1 cellular context compared by ENCODE assay signal in genomic region chr4:1783970-1784369, GRCh38.
TF ChIP-seq lines count a peak whose summit lies in the region.

No MANE protein-coding gene starts in this region.

TF ChIP-seq in H1, 55 proteins besides CTCF, POLR2A, EP300 and RAD21:
- TF ChIP-seq BACH1 (IDR thresholded peaks at IDR 0.05; ENCODE audit: low read length) (no peak), BCL11A (IDR thresholded peaks at IDR 0.05; ENCODE audit: low read depth in 2 of 2, low read length in 2 of 2) (no peak), ATF3 (IDR thresholded peaks at IDR 0.05; ENCODE audit: insufficient read depth, low read depth, low read length) (no peak), GABPA (IDR thresholded peaks at IDR 0.05; ENCODE audit: borderline replicate concordance, insufficient read depth, low read length) (no peak), SP4 (IDR thresholded peaks at IDR 0.05; ENCODE audit: low read length) (no peak), NANOG (IDR thresholded peaks at IDR 0.05; ENCODE audit: insufficient read depth, low read depth, low read length, poor library complexity, severe bottlenecking) (no peak), POLR2AphosphoS5 (IDR thresholded peaks at IDR 0.05; ENCODE audit: low read depth, low read length) (no peak), NRF1 (IDR thresholded peaks at IDR 0.05; ENCODE audit: low read depth, low read length) (no peak), TAF1 (IDR thresholded peaks at IDR 0.05; ENCODE audit: low read depth, low read length) (no peak), KDM4A (IDR thresholded peaks at IDR 0.05; ENCODE audit: low read depth, low read length, severe bottlenecking) (no peak), HDAC2 (IDR thresholded peaks at IDR 0.05; ENCODE audit: borderline replicate concordance in 1 of 2, low read depth in 2 of 2, low read length in 2 of 2) (no peak), HDAC6 (IDR thresholded peaks at IDR 0.05; ENCODE audit: low read depth, low read length) (no peak), TCF12 (IDR thresholded peaks at IDR 0.05; ENCODE audit: low read depth, low read length) (no peak), SAP30 (IDR thresholded peaks at IDR 0.05; ENCODE audit: insufficient read depth, insufficient replicate concordance, low read length) (no peak), CBX5 (IDR thresholded peaks at IDR 0.05; ENCODE audit: low read depth, low read length) (no peak)
